Comparison of ENCODE assay signal across 23 cellular contexts in genomic region chr17:79504181-79504605, GRCh38.
DNase-seq lines count a peak whose midpoint lies in the region; ATAC-seq, FAIRE-seq and TF ChIP-seq lines count a peak whose summit lies in the region.
"Had no signal": no experiment of that assay in that cellular context is flagged by ENCODE, and none has a peak within 500 bp of the region (broad histone marks: within the 10 kb centered on the region; RNA-seq: fewer than 3 reads in every experiment).

No MANE protein-coding gene starts in this region.

- H3K9ac ChIP-seq in K562 (ENCODE audit: insufficient read depth in 1 of 2, low read depth in 2 of 2, low read length in 2 of 2): no peak overlapping the region

- POLR2A ChIA-PET in K562 (lab: Yijun Ruan, JAX): interaction anchor here (0.7 to 1.9 kb wide), 5 partner anchors 12 to 227 kb away, joined by 3 to 5 read pairs (median 3); no protein-coding TSS in a partner anchor

- H3K4me2 ChIP-seq in GM23338 (no peak overlapping the region), K562 (ENCODE audit: insufficient read depth, low read length) (no peak overlapping the region)

- H3K27ac Mint-ChIP-seq in GM23338: no peak overlapping the region
- H3K27ac Mint-ChIP-seq in T-helper 2 cell treated with Interferon-gamma antibody and Interleukin-4, amounts not matched to agents 5 μg/mL and 100 μg/mL, for 36 hours: no peak overlapping the region
- H3K27ac Mint-ChIP-seq: activated CD4-positive, alpha-beta T cell treated with anti-CD3 and anti-CD28 coated beads for 36 hours; activated T-cell treated with anti-CD3 and anti-CD28 coated beads, Interleukin-2, amount 50 U/mL, for 24 hours; IgD-negative memory B cell; naive thymus-derived CD8-positive, alpha-beta T cell; stimulated activated memory B cell treated with anti-CD40 and anti-IgM and Interleukin-4, amounts not matched to agents 10 μg/mL and 1 μg/mL and 100 μg/mL, for 72 hours had no signal

- peaks cover 9% of the 10 kb centered on the region for H3K27me3 Mint-ChIP-seq in GM23338 (ENCODE audit: insufficient read depth, low read depth, poor library complexity)
- no peaks in the 10 kb centered on the region for H3K27me3 Mint-ChIP-seq in T-helper 2 cell treated with Interferon-gamma antibody and Interleukin-4, amounts not matched to agents 5 μg/mL and 100 μg/mL, for 36 hours (ENCODE audit: low read depth)

- DNase-seq in GM23338 (ENCODE audit: low spot score) (peak; percentile 26), NCI-H1694 treated with DMSO at 0.1 percent for 48 hours (lab: John Stamatoyannopoulos, UW) (peak; percentile 37), K562 (ENCODE audit: extremely low read depth in 1 of 4, low spot score in 3 of 4) (peak in 1 of 4 experiments; percentile 31), retina (peak; percentile 55), DMS79 treated with DMSO at 0.1 percent for 48 hours (lab: John Stamatoyannopoulos, UW) (no peak)
- DNase-seq in activated CD8-positive, alpha-beta memory T cell treated with anti-CD3 and anti-CD28 coated beads, Interleukin-2, amount 50 U/mL, for 4 hours: no peak
- no peak for DNase-seq in T-helper 2 cell treated with Interferon-gamma antibody and Interleukin-4, amounts not matched to agents 5 μg/mL and 100 μg/mL, for 36 hours (ENCODE audit: low spot score)
- DNase-seq: activated CD4-positive, alpha-beta T cell treated with anti-CD3 and anti-CD28 coated beads for 36 hours; activated gamma-delta T cell treated with Interleukin-2 at 50 U/mL for 16 hours; activated T-cell treated with anti-CD3 and anti-CD28 coated beads, Interleukin-2, amount 50 U/mL, for 24 hours; body of pancreas; heart right ventricle; midbrain; MM.1S; naive thymus-derived CD8-positive, alpha-beta T cell; NCI-H1436 treated with DMSO at 0.1 percent for 48 hours; NCI-H748 treated with DMSO at 0.1 percent for 48 hours; spleen; stimulated activated CD4-positive, alpha-beta T cell treated with anti-CD3 and anti-CD28 coated beads, Interleukin-4, amount 100 ng/mL, for 1 hour; testis had no signal

- WGBS in K562 (ENCODE audit: insufficient coverage, low coverage, missing lambda C conversion rate): 3% methylated on average over 13 of the region's 13 CpGs

- TF ChIP-seq CTCF in GM23338 (conservative IDR thresholded peaks at IDR 0.05; ENCODE audit: low read depth in 2 of 2) (peak in 1 of 2 experiments; percentile 30; a peak in 2 of 4 replicates), K562 (IDR thresholded peaks at IDR 0.05 in 2 of 3, conservative IDR thresholded peaks at IDR 0.05 in 1 of 3; ENCODE audit: insufficient read depth in 2 of 3, low read depth in 1 of 3, low read length in 3 of 3) (peak; percentile 24 to 47 (median 42); a peak in 4 of 6 replicates)

- no peaks in the 10 kb centered on the region for H3K27me3 ChIP-seq in GM23338 (ENCODE audit: insufficient read depth)
- peaks cover 16 to 80% of the 10 kb centered on the region in 2 experiments for H3K27me3 ChIP-seq in K562 (ENCODE audit: control insufficient read depth in 2 of 2, insufficient read depth in 2 of 2, low read length in 2 of 2)
- H3K27me3 ChIP-seq: body of pancreas, testis had no signal

- TF ChIP-seq POLR2A in K562 (conservative IDR thresholded peaks at IDR 0.05): no peak

- peak in 1 of 2 experiments; percentile 58; a peak in 3 of 4 replicates for TF ChIP-seq RAD21 in K562 (CRISPR knock-in tag; conservative IDR thresholded peaks at IDR 0.05 in 1 of 2, IDR thresholded peaks at IDR 0.05 in 1 of 2)

- H3K4me3 Mint-ChIP-seq in GM23338: no peak overlapping the region
- H3K4me3 Mint-ChIP-seq in T-helper 2 cell treated with Interferon-gamma antibody and Interleukin-4, amounts not matched to agents 5 μg/mL and 100 μg/mL, for 36 hours: no peak overlapping the region
- H3K4me3 Mint-ChIP-seq: activated CD4-positive, alpha-beta T cell treated with anti-CD3 and anti-CD28 coated beads for 36 hours; activated T-cell treated with anti-CD3 and anti-CD28 coated beads, Interleukin-2, amount 50 U/mL, for 24 hours; IgD-negative memory B cell; naive thymus-derived CD8-positive, alpha-beta T cell; stimulated activated memory B cell treated with anti-CD40 and anti-IgM and Interleukin-4, amounts not matched to agents 10 μg/mL and 1 μg/mL and 100 μg/mL, for 72 hours had no signal

- intact Hi-C loops in K562 (cut with micrococcal nuclease): no loop called here

- H4K20me1 ChIP-seq in GM23338 (replicated peaks; ENCODE audit: insufficient read depth) (no peaks in the 10 kb centered on the region), K562 (replicated peaks; ENCODE audit: control insufficient read depth, insufficient read depth, low read length) (0 out of 2 replicates have a peak, but pooled peaks cover 13% of the 10 kb centered on the region)

- CTCF ChIA-PET in K562 (lab: Yijun Ruan, JAX; ENCODE audit: low intra/inter-chr PET ratio): no interaction called here

- peaks cover 8% of the 10 kb centered on the region; the same call in 2 of the 3 replicates for H3K4me1 Mint-ChIP-seq in GM23338
- H3K4me1 Mint-ChIP-seq in T-helper 2 cell treated with Interferon-gamma antibody and Interleukin-4, amounts not matched to agents 5 μg/mL and 100 μg/mL, for 36 hours (ENCODE audit: low read depth): no peaks in the 10 kb centered on the region
- H3K4me1 Mint-ChIP-seq: activated CD4-positive, alpha-beta T cell treated with anti-CD3 and anti-CD28 coated beads for 36 hours; IgD-negative memory B cell; naive thymus-derived CD8-positive, alpha-beta T cell; stimulated activated memory B cell treated with anti-CD40 and anti-IgM and Interleukin-4, amounts not matched to agents 10 μg/mL and 1 μg/mL and 100 μg/mL, for 72 hours had no signal

- H3K4me3 ChIP-seq in GM23338 (no peak overlapping the region), K562 (no peak overlapping the region)
- H3K4me3 ChIP-seq: body of pancreas, heart right ventricle, spleen, testis had no signal

- peak; percentile 59 for ATAC-seq in GM23338
- ATAC-seq in K562: peak; percentile 69
- ATAC-seq: activated CD4-positive, alpha-beta T cell treated with anti-CD3 and anti-CD28 coated beads for 36 hours; body of pancreas; heart right ventricle; naive thymus-derived CD8-positive, alpha-beta T cell; stimulated activated memory B cell treated with anti-CD40 and anti-IgM and Interleukin-4, amounts not matched to agents 10 μg/mL and 1 μg/mL and 100 μg/mL, for 72 hours had no signal

- TF ChIP-seq EP300 in K562 (IDR thresholded peaks at IDR 0.05; ENCODE audit: low read length): no peak

- H3K36me3 ChIP-seq in GM23338 (ENCODE audit: insufficient read depth) (no peaks in the 10 kb centered on the region), K562 (ENCODE audit: control insufficient read depth, insufficient read depth, low read length) (no peaks in the 10 kb centered on the region)
- H3K36me3 ChIP-seq: heart right ventricle, spleen had no signal

- no TSS peak for BruUV-seq in K562 (replicated peaks; lab: Mats Ljungman, UMichigan)

- H2AFZ ChIP-seq in GM23338 (no peak overlapping the region), K562 (ENCODE audit: low read depth, low read length) (no peak overlapping the region)

- H3K36me3 Mint-ChIP-seq in GM23338 (ENCODE audit: low read depth): no peaks in the 10 kb centered on the region
- no peaks in the 10 kb centered on the region for H3K36me3 Mint-ChIP-seq in T-helper 2 cell treated with Interferon-gamma antibody and Interleukin-4, amounts not matched to agents 5 μg/mL and 100 μg/mL, for 36 hours (ENCODE audit: low read depth)
- H3K36me3 Mint-ChIP-seq: IgD-negative memory B cell; naive thymus-derived CD8-positive, alpha-beta T cell; stimulated activated memory B cell treated with anti-CD40 and anti-IgM and Interleukin-4, amounts not matched to agents 10 μg/mL and 1 μg/mL and 100 μg/mL, for 72 hours had no signal

- no peaks in the 10 kb centered on the region for H3K9me2 ChIP-seq in GM23338 (ENCODE audit: insufficient read depth)

- H3K9me3 Mint-ChIP-seq in GM23338: no peaks in the 10 kb centered on the region
- H3K9me3 Mint-ChIP-seq in T-helper 2 cell treated with Interferon-gamma antibody and Interleukin-4, amounts not matched to agents 5 μg/mL and 100 μg/mL, for 36 hours: no peaks in the 10 kb centered on the region
- H3K9me3 Mint-ChIP-seq: activated T-cell treated with anti-CD3 and anti-CD28 coated beads, Interleukin-2, amount 50 U/mL, for 24 hours had no signal

- H3K4me1 ChIP-seq in GM23338 (ENCODE audit: insufficient read depth) (no peaks in the 10 kb centered on the region), K562 (replicated peaks in 1 of 2; ENCODE audit: control insufficient read depth in 2 of 2, insufficient read depth in 2 of 2, low read length in 2 of 2) (peaks cover 0 to 5% of the 10 kb centered on the region in 2 experiments; a peak in 4 of 5 replicates)
- H3K4me1 ChIP-seq: body of pancreas, heart right ventricle, spleen, testis had no signal

- no peaks in the 10 kb centered on the region for H3F3A ChIP-seq in GM23338 (replicated peaks; ENCODE audit: low read depth)

- no peaks in the 10 kb centered on the region for H3K79me2 ChIP-seq in GM23338 (replicated peaks; ENCODE audit: insufficient read depth)
- H3K79me2 ChIP-seq in K562 (ENCODE audit: control insufficient read depth, insufficient read depth, low read length): no peaks in the 10 kb centered on the region

- in situ Hi-C loops in K562 (cut with MboI): no loop called here

- FAIRE-seq in K562 (lab: Jason Lieb, UNC): no peak
- FAIRE-seq: GM19239 had no signal

- H3K27ac ChIP-seq in GM23338 (ENCODE audit: low read depth) (no peak overlapping the region), K562 (ENCODE audit: extremely low read depth, low read depth, low read length) (no peak overlapping the region)
- H3K27ac ChIP-seq: body of pancreas, heart right ventricle, spleen, testis had no signal

- H3K9me3 ChIP-seq in K562 (replicated peaks; ENCODE audit: control insufficient read depth, insufficient read depth, low read depth, low read length): no peaks in the 10 kb centered on the region
- H3K9me3 ChIP-seq: body of pancreas, heart right ventricle, spleen, testis had no signal

- no peaks in the 10 kb centered on the region for H3K9me1 ChIP-seq in K562 (ENCODE audit: control insufficient read depth, insufficient read depth, low read length)

TF ChIP-seq in GM23338, 12 proteins besides CTCF, POLR2A, EP300 and RAD21 (continues in another document):
- TF ChIP-seq JUNB (IDR thresholded peaks at IDR 0.05; ENCODE audit: unreplicated experiment): no peak
- TF ChIP-seq ZNF331 (CRISPR knock-in tag; IDR thresholded peaks at IDR 0.05; ENCODE audit: low read depth): no peak
- no peak for TF ChIP-seq POLR2AphosphoS5 (IDR thresholded peaks at IDR 0.05; ENCODE audit: low read depth)
- no peak for TF ChIP-seq EZH2phosphoT487 (IDR thresholded peaks at IDR 0.05; ENCODE audit: unreplicated experiment)
- no peak for TF ChIP-seq EZH2 (IDR thresholded peaks at IDR 0.05; ENCODE audit: low read depth, unreplicated experiment)
- no peak for TF ChIP-seq ZNF114 (CRISPR knock-in tag; IDR thresholded peaks at IDR 0.05)

TF ChIP-seq in K562, 482 proteins besides CTCF, POLR2A, EP300 and RAD21 (continues in another document):
- no peak for TF ChIP-seq KDM2B (CRISPR knock-in tag; IDR thresholded peaks at IDR 0.05)
- no peak for TF ChIP-seq ZNF224 (CRISPR knock-in tag; IDR thresholded peaks at IDR 0.05)

Comparison
In these comparisons a context has a peak if more than half of its experiments do, and no peak if none do; other contexts are left out.
1. DNase-seq: peak in GM23338 (single experiment), NCI-H1694 treated with DMSO at 0.1 percent for 48 hours (single experiment) and retina (single experiment); none in activated CD8-positive, alpha-beta memory T cell treated with anti-CD3 and anti-CD28 coated beads, Interleukin-2, amount 50 U/mL, for 4 hours (single experiment), T-helper 2 cell treated with Interferon-gamma antibody and Interleukin-4, amounts not matched to agents 5 μg/mL and 100 μg/mL, for 36 hours (single experiment) and DMS79 treated with DMSO at 0.1 percent for 48 hours (single experiment).